19 cellular contexts compared by ENCODE assay signal in genomic region chr20:18805881-18806280, GRCh38. TPM values are rescaled to one million over a fixed set of nuclear protein-coding genes. Genes with fewer than 3 reads are reported as not detected.
DNase-seq lines count a peak whose midpoint lies in the region; ATAC-seq and TF ChIP-seq lines count a peak whose summit lies in the region.
"Had no signal": no experiment of that assay in that cellular context is flagged by ENCODE, and none has a peak within 500 bp of the region (broad histone marks: within the 10 kb centered on the region; RNA-seq: fewer than 3 reads in every experiment).

No MANE protein-coding gene starts in this region.

- H3K36me3 ChIP-seq in RWPE2 (ENCODE audit: low read depth): no peaks in the 10 kb centered on the region
- H3K36me3 ChIP-seq: uterus had no signal

- no peak overlapping the region for H3K27ac ChIP-seq in RWPE2 (ENCODE audit: poor library complexity, severe bottlenecking)
- H3K27ac ChIP-seq: uterus, VCaP had no signal

- DNase-seq in Caki2 (ENCODE audit: low read depth) (peak; percentile 19), HPDE6-E6E7 (ENCODE audit: extremely low spot score) (peak; percentile 25), RWPE2 (ENCODE audit: low spot score) (no peak), iris pigment epithelial cell (ENCODE audit: low read depth) (peak; percentile 24), AG20443 (ENCODE audit: low spot score) (no peak)
- DNase-seq: activated naive CD4-positive, alpha-beta T cell treated with Interleukin-2 at 50 U/mL for 16 hours; GOT3; KG1; NCI-H1694 treated with DMSO at 0.1 percent for 48 hours; NK-92 treated with Interleukin-12 subunit alpha and Interleukin-12 subunit beta, amount 100 ng/mL, for 24 hours; right cardiac atrium; stimulated activated CD4-positive, alpha-beta T cell treated with anti-CD3 and anti-CD28 coated beads, Interleukin-4, amount 100 ng/mL, for 24 hours; uterus had no signal

- H3K9me3 ChIP-seq in RWPE2 (ENCODE audit: severe bottlenecking): no peaks in the 10 kb centered on the region
- H3K9me3 ChIP-seq: uterus had no signal

- no peak for TF ChIP-seq CTCF in RWPE2 (IDR thresholded peaks at IDR 0.05; ENCODE audit: poor library complexity, severe bottlenecking)

- no peaks in the 10 kb centered on the region for H3K27me3 ChIP-seq in RWPE2 (ENCODE audit: insufficient read depth, poor library complexity, severe bottlenecking)
- H3K27me3 ChIP-seq: uterus had no signal

- in situ Hi-C loops in Caki2 (cut with HindIII; ENCODE audit: low pct_unique_long_range_greater_than_20kb, low sequenced_read_pairs): no loop called here

- H3K4me1 ChIP-seq in RWPE2 (ENCODE audit: insufficient read depth, poor library complexity, severe bottlenecking): no peaks in the 10 kb centered on the region
- H3K4me1 ChIP-seq: uterus had no signal

- H3K4me3 ChIP-seq in RWPE2 (ENCODE audit: severe bottlenecking): no peak overlapping the region
- H3K4me3 ChIP-seq: lung, uterus had no signal

- peak; percentile 97 for ATAC-seq in RWPE2 (ENCODE audit: low read depth)
- no peak for ATAC-seq in HG03135 (IDR thresholded peaks at IDR 0.05; ENCODE audit: unreplicated experiment)
- no peak for ATAC-seq in HG02852 (IDR thresholded peaks at IDR 0.05; ENCODE audit: unreplicated experiment)
- ATAC-seq: right cardiac atrium; stimulated activated effector memory CD8-positive, alpha-beta T cell treated with anti-CD3 and anti-CD28 coated beads, Interleukin-12 subunit alpha, Interleukin-12 subunit beta, amount 100 ng/mL, for 72 hours had no signal

RNA-seq across cellular contexts. Expression of gene SCP2D1, which starts 7.7 kb away (rescaled TPM):
- total RNA-seq in Caki2 (2014; rRNA removed; shearing (Covaris generic); ENCODE audit: low replicate concordance): not detected in 2 replicates
- total RNA-seq: lung, right cardiac atrium, SK-MEL-5, uterus had no signal

Comparison
In these comparisons a context has a peak if more than half of its experiments do, and no peak if none do; other contexts are left out.
1. DNase-seq: peak in Caki2 (single experiment), HPDE6-E6E7 (single experiment) and iris pigment epithelial cell (single experiment); none in RWPE2 (single experiment) and AG20443 (single experiment).